Comparison of ENCODE assay signal across 30 cellular contexts in genomic region chr13:109760951-109761350, GRCh38.
"Had no signal": no experiment of that assay in that cellular context is flagged by ENCODE, and none has a peak within 500 bp of the region (broad histone marks: within the 10 kb centered on the region; RNA-seq: fewer than 3 reads in every experiment).

No MANE protein-coding gene starts in this region.

- H3K27ac Mint-ChIP-seq: activated CD4-positive, alpha-beta memory T cell treated with anti-CD3 and anti-CD28 coated beads for 36 hours; activated naive CD4-positive, alpha-beta T cell treated with anti-CD3 and anti-CD28 coated beads for 36 hours; activated naive CD8-positive, alpha-beta T cell treated with anti-CD3 and anti-CD28 coated beads for 36 hours; activated T-helper 1 cell treated with anti-CD3 and anti-CD28 coated beads, Interleukin-12 subunit alpha, Interleukin-12 subunit beta, Interleukin-2, Interleukin-4 antibody, amounts not matched to agents 30 ng/mL and 10 ng/mL and 1 ng/mL, durations not matched to agents 14 hours and 24 hours and 36 hours; dendritic cell treated with granulocyte-macrophage colony-stimulating factor and Interleukin-4, amounts not matched to agents 40 ng/mL and 50 ng/mL, for 4 days; natural killer cell treated with Interleukin-12 subunit alpha and Interleukin-12 subunit beta and Interleukin-15 and Interleukin-18, amount 100 ng/mL, for 72 hours had no signal

- H3K4me3 Mint-ChIP-seq: activated CD4-positive, alpha-beta memory T cell treated with anti-CD3 and anti-CD28 coated beads for 36 hours; activated naive CD4-positive, alpha-beta T cell treated with anti-CD3 and anti-CD28 coated beads for 36 hours; activated naive CD8-positive, alpha-beta T cell treated with anti-CD3 and anti-CD28 coated beads for 36 hours; activated T-helper 1 cell treated with anti-CD3 and anti-CD28 coated beads, Interleukin-12 subunit alpha, Interleukin-12 subunit beta, Interleukin-2, Interleukin-4 antibody, amounts not matched to agents 30 ng/mL and 10 ng/mL and 1 ng/mL, durations not matched to agents 14 hours and 24 hours and 36 hours; dendritic cell treated with granulocyte-macrophage colony-stimulating factor and Interleukin-4, amounts not matched to agents 40 ng/mL and 50 ng/mL, for 4 days; natural killer cell treated with Interleukin-12 subunit alpha and Interleukin-12 subunit beta and Interleukin-15 and Interleukin-18, amount 100 ng/mL, for 72 hours had no signal

- DNase-seq: activated CD4-positive, alpha-beta memory T cell treated with anti-CD3 and anti-CD28 coated beads for 36 hours; activated CD4-positive, alpha-beta T cell treated with anti-CD3 and anti-CD28 coated beads for 48 hours; activated CD8-positive, alpha-beta memory T cell treated with anti-CD3 and anti-CD28 coated beads, Interleukin-2, amount 50 U/mL, for 4 hours; activated effector memory CD4-positive, alpha-beta T cell treated with anti-CD3 and anti-CD28 coated beads, Interleukin-2, amount 50 U/mL, for 16 hours; activated naive CD4-positive, alpha-beta T cell treated with anti-CD3 and anti-CD28 coated beads for 36 hours; activated naive CD8-positive, alpha-beta T cell treated with anti-CD3 and anti-CD28 coated beads for 36 hours; activated T-cell treated with anti-CD3 and anti-CD28 coated beads, Interleukin-2, amount 50 U/mL, for 1 hour; caudate nucleus; hippocampal formation; lower lobe of right lung; mesendoderm; ovary; retina; stimulated activated CD4-positive, alpha-beta T cell treated with anti-CD3 and anti-CD28 coated beads, Interleukin-12 subunit alpha, Interleukin-12 subunit beta, amount 100 ng/mL, for 4 hours; stimulated activated CD4-positive, alpha-beta T cell treated with anti-CD3 and anti-CD28 coated beads, Interleukin-4, amount 100 ng/mL, for 1 hour; stimulated activated naive CD8-positive, alpha-beta T cell treated with anti-CD3 and anti-CD28 coated beads, Interleukin-15, Interleukin-2, amounts not matched to agents 100 U/mL and 50 U/mL, for 24 hours; T-helper 1 cell; trophoblast cell had no signal

- ATAC-seq: activated CD4-positive, CD25-positive, alpha-beta regulatory T cell treated with anti-CD3 and anti-CD28 coated beads, Interleukin-2, amount 50 U/mL, for 24 hours; gastroesophageal sphincter; left lobe of liver; lower lobe of right lung; natural killer cell treated with Interleukin-12 subunit alpha and Interleukin-12 subunit beta and Interleukin-15 and Interleukin-18, amount 100 ng/mL, for 72 hours; sciatic nerve; stimulated activated naive CD8-positive, alpha-beta T cell treated with anti-CD3 and anti-CD28 coated beads, Interleukin-15, Interleukin-2, amounts not matched to agents 100 U/mL and 50 U/mL, for 24 hours had no signal

- H3K27me3 Mint-ChIP-seq: activated CD4-positive, alpha-beta memory T cell treated with anti-CD3 and anti-CD28 coated beads for 36 hours; activated naive CD8-positive, alpha-beta T cell treated with anti-CD3 and anti-CD28 coated beads for 36 hours; dendritic cell treated with granulocyte-macrophage colony-stimulating factor and Interleukin-4, amounts not matched to agents 40 ng/mL and 50 ng/mL, for 4 days; natural killer cell treated with Interleukin-12 subunit alpha and Interleukin-12 subunit beta and Interleukin-15 and Interleukin-18, amount 100 ng/mL, for 72 hours; progenitor cell of endocrine pancreas had no signal

- H3K36me3 ChIP-seq: ovary had no signal

- H3K4me3 ChIP-seq: ascending aorta, gastroesophageal sphincter, lower lobe of right lung, ovary, skin epidermis, thoracic aorta had no signal

- H3K9me3 ChIP-seq: gastroesophageal sphincter, lower lobe of right lung, ovary, thoracic aorta had no signal

- H3K27ac ChIP-seq: ascending aorta, gastroesophageal sphincter, lower lobe of right lung, ovary, skin epidermis, thoracic aorta, VCaP had no signal

- H3K27me3 ChIP-seq: ascending aorta, gastroesophageal sphincter, ovary had no signal

- H3K9me3 Mint-ChIP-seq: activated CD4-positive, alpha-beta memory T cell treated with anti-CD3 and anti-CD28 coated beads for 36 hours; activated naive CD4-positive, alpha-beta T cell treated with anti-CD3 and anti-CD28 coated beads for 36 hours; activated naive CD8-positive, alpha-beta T cell treated with anti-CD3 and anti-CD28 coated beads for 36 hours; activated T-helper 1 cell treated with anti-CD3 and anti-CD28 coated beads, Interleukin-12 subunit alpha, Interleukin-12 subunit beta, Interleukin-2, Interleukin-4 antibody, amounts not matched to agents 30 ng/mL and 10 ng/mL and 1 ng/mL, durations not matched to agents 14 hours and 24 hours and 36 hours; dendritic cell treated with granulocyte-macrophage colony-stimulating factor and Interleukin-4, amounts not matched to agents 40 ng/mL and 50 ng/mL, for 4 days; natural killer cell treated with Interleukin-12 subunit alpha and Interleukin-12 subunit beta and Interleukin-15 and Interleukin-18, amount 100 ng/mL, for 72 hours had no signal

- H3K36me3 Mint-ChIP-seq: activated naive CD8-positive, alpha-beta T cell treated with anti-CD3 and anti-CD28 coated beads for 36 hours; natural killer cell treated with Interleukin-12 subunit alpha and Interleukin-12 subunit beta and Interleukin-15 and Interleukin-18, amount 100 ng/mL, for 72 hours had no signal
